Comparison of ENCODE assay signal across 9 cellular contexts in the genomic region with DNA sequence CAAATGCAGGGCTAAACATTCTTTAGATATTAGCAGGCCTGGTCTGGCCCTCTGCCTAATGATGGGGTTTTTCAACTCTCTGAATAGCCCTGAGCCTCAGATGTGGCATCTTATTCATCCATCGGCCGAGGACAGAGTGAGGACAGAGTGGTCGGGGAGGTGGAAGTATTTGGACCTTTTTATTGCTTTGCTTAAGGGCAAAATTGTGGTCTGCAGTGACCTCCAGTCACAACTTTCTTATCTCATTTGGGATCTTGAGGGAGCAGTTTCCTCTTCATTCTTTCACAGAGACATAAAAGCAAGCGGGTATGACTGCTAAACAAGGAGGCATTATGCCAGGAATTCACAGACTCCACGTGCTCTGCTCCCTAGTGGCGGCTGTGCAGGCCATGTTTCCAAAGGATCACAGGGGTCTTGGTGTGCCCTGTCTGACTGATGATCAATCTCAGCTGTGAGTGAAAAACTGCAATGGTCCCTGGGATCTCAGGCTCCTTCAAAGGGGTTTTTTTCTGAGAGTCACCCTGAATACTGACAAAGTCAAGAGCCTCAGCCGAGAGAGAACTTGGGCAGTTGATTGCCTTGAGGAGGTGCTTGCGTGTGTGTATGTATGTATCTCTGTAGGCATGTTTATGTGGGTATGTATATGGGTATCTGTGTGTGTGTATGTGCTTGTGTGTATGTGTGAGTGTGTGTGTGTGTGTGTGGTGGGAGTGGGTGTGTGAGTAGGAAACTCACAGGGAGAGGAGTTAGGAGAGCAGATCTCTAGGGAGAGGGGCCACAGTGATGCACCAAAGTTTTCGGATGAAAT. TPM values are rescaled to one million over a fixed set of nuclear protein-coding genes. Genes with fewer than 3 reads are reported as not detected.
A peak's percentile ranks its signal among the peaks of the same experiment; 100 is the strongest.
DNase-seq lines count a peak whose midpoint lies in the region; ATAC-seq and TF ChIP-seq lines count a peak whose summit lies in the region.
"Had no signal": no experiment of that assay in that cellular context is flagged by ENCODE, and none has a peak within 500 bp of the region (broad histone marks: within the 10 kb centered on the region; RNA-seq: fewer than 3 reads in every experiment).

No MANE protein-coding gene starts in this region.

- peaks cover 4% of the 10 kb centered on the region for H3K9me1 ChIP-seq in IMR-90 (ENCODE audit: insufficient read depth, low read length)

- dilution Hi-C loops in IMR-90 (cut with HindIII; ENCODE audit: low sequenced_read_pairs, unreplicated experiment): no loop called here

- H3K27me3 ChIP-seq in IMR-90 (ENCODE audit: control insufficient read depth, insufficient read depth, low read length): no peaks in the 10 kb centered on the region

- H3K36me3 ChIP-seq in IMR-90 (ENCODE audit: control insufficient read depth, insufficient read depth, low read length): no peaks in the 10 kb centered on the region
- H3K36me3 ChIP-seq in OCI-LY7 (ENCODE audit: insufficient read depth, low read length): no peaks in the 10 kb centered on the region

- peak overlapping the region; percentile 48 to 81 for H4K8ac ChIP-seq in IMR-90 (ENCODE audit: low read depth in 2 of 2, low read length in 2 of 2)

- peaks cover 14% of the 10 kb centered on the region for H3K4me1 ChIP-seq in IMR-90 (ENCODE audit: control insufficient read depth, insufficient read depth, low read length)
- no peaks in the 10 kb centered on the region for H3K4me1 ChIP-seq in OCI-LY7 (ENCODE audit: insufficient read depth, low read length, poor library complexity, severe bottlenecking)

- no peaks in the 10 kb centered on the region for H3K79me1 ChIP-seq in IMR-90 (ENCODE audit: low read depth in 1 of 2, low read length in 2 of 2)

- peaks cover 20% of the 10 kb centered on the region for H3K4me1 Mint-ChIP-seq in MCF 10A (ENCODE audit: insufficient read depth, unreplicated experiment)
- H3K4me1 Mint-ChIP-seq in CD14-positive monocyte: no peaks in the 10 kb centered on the region

- H3K56ac ChIP-seq in IMR-90 (ENCODE audit: extremely low read depth, insufficient read depth, low read length): peak overlapping the region; percentile 28

- TF ChIP-seq POLR2A in IMR-90 (IDR thresholded peaks at IDR 0.05; ENCODE audit: low read depth, low read length): no peak

- H3K9me2 ChIP-seq in OCI-LY7 (ENCODE audit: insufficient read depth, low read length): no peaks in the 10 kb centered on the region

- H4K5ac ChIP-seq in IMR-90 (ENCODE audit: low read depth, low read length): peak overlapping the region; percentile 29; the same call in 1 of the 2 replicates

- peak overlapping the region; percentile 75 for H2AFZ ChIP-seq in IMR-90 (replicated peaks; ENCODE audit: low read length, poor library complexity)
- H2AFZ ChIP-seq in OCI-LY7 (ENCODE audit: low read length): no peak overlapping the region

- H3K4me3 Mint-ChIP-seq in MCF 10A (ENCODE audit: unreplicated experiment): peak overlapping the region; percentile 11
- H3K4me3 Mint-ChIP-seq in CD14-positive monocyte: peak overlapping the region in 1 of 2 donors; percentile 17

- no TSS peak for BruUV-seq in IMR-90 (replicated peaks; lab: Mats Ljungman, UMichigan)
- BruUV-seq in MCF 10A (replicated peaks; lab: Mats Ljungman, UMichigan): no TSS peak
- no TSS peak for BruUV-seq in OCI-LY7 (replicated peaks; lab: Mats Ljungman, UMichigan)

- peak overlapping the region; percentile 49 for H4K91ac ChIP-seq in IMR-90 (ENCODE audit: insufficient read depth, low read depth, low read length)

- peak; percentile 89 for ATAC-seq in IMR-90 (ENCODE audit: low read depth)
- ATAC-seq in GM19467 (IDR thresholded peaks at IDR 0.05; ENCODE audit: unreplicated experiment): no peak

- 52% methylated on average over 3 of the region's 9 CpGs; no CpG with 5 or more reads in 1 of the 2 experiments for WGBS in IMR-90 (ENCODE audit: extremely low coverage in 2 of 2, insufficient read length in 1 of 2), 2 experiments

- peak overlapping the region; percentile 80 for H2BK120ac ChIP-seq in IMR-90 (ENCODE audit: low read depth, low read length)

- peak overlapping the region; percentile 83 for H2BK5ac ChIP-seq in IMR-90 (ENCODE audit: low read depth, low read length, poor library complexity, severe bottlenecking)

- peak overlapping the region; percentile 94 for H2AK5ac ChIP-seq in IMR-90 (ENCODE audit: low read depth, low read length)

- in situ Hi-C loops in IMR-90 (cut with MboI; ENCODE audit: low sequenced_read_pairs): no loop called here

- POLR2A ChIA-PET in AG04449 (lab: Yijun Ruan, JAX): no interaction called here
- POLR2A ChIA-PET in IMR-90 (lab: Charles Lee; ENCODE audit: unreplicated experiment): no interaction called here
- POLR2A ChIA-PET in MCF 10A (lab: Yijun Ruan, JAX): no interaction called here
- POLR2A ChIA-PET in OCI-LY7 (lab: Charles Lee): no interaction called here

- peak; percentile 33 for TF ChIP-seq CTCF in AG04449 (IDR thresholded peaks at IDR 0.05; ENCODE audit: insufficient read depth, low read length, missing control alignments)
- TF ChIP-seq CTCF in IMR-90 (conservative IDR thresholded peaks at IDR 0.05; ENCODE audit: low read depth, low read length): peak; percentile 22; the same call in 1 of the 2 replicates
- TF ChIP-seq CTCF in MCF 10A (IDR thresholded peaks at IDR 0.05; ENCODE audit: unreplicated experiment): no peak
- no peak for TF ChIP-seq CTCF in OCI-LY7 (conservative IDR thresholded peaks at IDR 0.05; ENCODE audit: low read length)
- TF ChIP-seq CTCF in CD14-positive monocyte (IDR thresholded peaks at IDR 0.05): no peak

- H2BK20ac ChIP-seq in IMR-90 (ENCODE audit: low read depth, low read length): peak overlapping the region; percentile 73

- H2AK9ac ChIP-seq in IMR-90 (replicated peaks; ENCODE audit: low read depth, low read length, poor library complexity): peak overlapping the region; percentile 88

- H3K36me3 Mint-ChIP-seq in MCF 10A (ENCODE audit: insufficient read depth, unreplicated experiment): no peaks in the 10 kb centered on the region
- H3K36me3 Mint-ChIP-seq in CD14-positive monocyte: no peaks in the 10 kb centered on the region

- H3K4ac ChIP-seq in IMR-90 (ENCODE audit: low read depth, low read length): peak overlapping the region; percentile 81

- peak overlapping the region; percentile 77 for H3K18ac ChIP-seq in IMR-90 (ENCODE audit: low read depth, low read length)

- H3K9me3 Mint-ChIP-seq in MCF 10A (ENCODE audit: unreplicated experiment): no peaks in the 10 kb centered on the region
- peaks cover 0 to 3% (median 1%) of the 10 kb centered on the region in 7 donors for H3K9me3 Mint-ChIP-seq in CD14-positive monocyte

- peak overlapping the region; percentile 50 for H3K23ac ChIP-seq in IMR-90 (ENCODE audit: low read depth, low read length)

- no peaks in the 10 kb centered on the region for H3K79me2 ChIP-seq in OCI-LY7 (ENCODE audit: insufficient read depth, low read depth, low read length)

- intact Hi-C loops in IMR-90 (cut with micrococcal nuclease): loop anchor here (5.0 kb wide), 2 partner anchors 71 to 191 kb away; no protein-coding TSS in a partner anchor
- intact Hi-C loops in MCF 10A (cut with micrococcal nuclease): no loop called here
- intact Hi-C loops in OCI-LY7 (cut with micrococcal nuclease; ENCODE audit: unreplicated experiment): no loop called here
- intact Hi-C loops in CD14-positive monocyte (cut with micrococcal nuclease): no loop called here

- CTCF ChIA-PET in AG04449 (lab: Yijun Ruan, JAX) (no interaction called here), IMR-90 (lab: Yijun Ruan, JAX) (no interaction called here), MCF 10A (lab: Yijun Ruan, JAX) (interaction anchor here (0.6 kb wide), 1 partner anchor 978 kb away, joined by 3 read pairs; no protein-coding TSS in a partner anchor), OCI-LY7 (lab: Charles Lee; ENCODE audit: unreplicated experiment) (no interaction called here)

- no peak overlapping the region for H3K4me3 ChIP-seq in AG04449 (ENCODE audit: low read depth, low read length)
- H3K4me3 ChIP-seq in IMR-90 (ENCODE audit: insufficient read depth, low read depth, low read length): no peak overlapping the region
- H3K4me3 ChIP-seq in OCI-LY7 (ENCODE audit: low read depth, low read length, poor library complexity, severe bottlenecking): no peak overlapping the region

- DNase-seq in AG04449 (ENCODE audit: low read depth, low spot score) (peak; percentile 92), IMR-90 (peak; percentile 94), MCF 10A (ENCODE audit: unreplicated experiment) (peak; percentile 76), left kidney (ENCODE audit: low read depth, low spot score) (peak; percentile 75), OCI-LY7 (ENCODE audit: low spot score) (no peak), CD14-positive monocyte (ENCODE audit: low spot score) (no peak)
- no peak for DNase-seq in activated CD4-positive, alpha-beta T cell treated with anti-CD3 and anti-CD28 coated beads for 48 hours
- DNase-seq: NCI-H2171 had no signal

- H3K14ac ChIP-seq in IMR-90 (replicated peaks; ENCODE audit: low read depth, low read length): peak overlapping the region; percentile 77

- no peaks in the 10 kb centered on the region for H3K27me3 Mint-ChIP-seq in MCF 10A (ENCODE audit: insufficient read depth, unreplicated experiment)
- peaks cover 6 to 9% (median 9%) of the 10 kb centered on the region in 3 donors for H3K27me3 Mint-ChIP-seq in CD14-positive monocyte (ENCODE audit: low read depth in 3 of 3)

- H2BK15ac ChIP-seq in IMR-90 (ENCODE audit: low read depth, low read length): peak overlapping the region; percentile 72; the same call in 2 of the 3 replicates

- TF ChIP-seq RAD21 in IMR-90 (IDR thresholded peaks at IDR 0.05; ENCODE audit: low read length): no peak

- H3K27ac Mint-ChIP-seq in MCF 10A (ENCODE audit: low read depth, unreplicated experiment): peak overlapping the region; percentile 14
- no peak overlapping the region for H3K27ac Mint-ChIP-seq in CD14-positive monocyte

- peak overlapping the region; percentile 9; the same call in 1 of the 2 replicates for H3K9ac ChIP-seq in IMR-90 (ENCODE audit: low read depth, low read length)

- H3K9me3 ChIP-seq in IMR-90 (ENCODE audit: control insufficient read depth, insufficient read depth, low read length): no peaks in the 10 kb centered on the region
- no peaks in the 10 kb centered on the region for H3K9me3 ChIP-seq in OCI-LY7 (ENCODE audit: low read length)

- no peaks in the 10 kb centered on the region for H4K20me1 ChIP-seq in IMR-90 (ENCODE audit: insufficient read depth, low read length)
- H4K20me1 ChIP-seq in OCI-LY7 (ENCODE audit: insufficient read depth, low read length): no peaks in the 10 kb centered on the region

- H3K4me2 ChIP-seq in IMR-90 (ENCODE audit: low read depth, low read length) (peak overlapping the region; percentile 90), OCI-LY7 (ENCODE audit: low read length) (no peak overlapping the region)

- H3K27ac ChIP-seq in IMR-90 (ENCODE audit: insufficient read depth, low read length): peak overlapping the region; percentile 44
- no peak overlapping the region for H3K27ac ChIP-seq in OCI-LY7 (ENCODE audit: low read depth, low read length, poor library complexity, severe bottlenecking)

RNA-seq across cellular contexts. Expression of gene RAPGEF4, which starts 47.6 kb away (rescaled TPM):
- total RNA-seq in IMR-90 (2012; rRNA removed): 3.2 and 3.6 TPM in 2 replicates
- polyA plus RNA-seq in IMR-90 (2012; rRNA removed): 1.7 and 1.8 TPM in 2 replicates
- 0.27 and 0.81 TPM in 2 replicates for polyA plus RNA-seq in IMR-90 (2012; cell fraction: cytosol; rRNA removed)
- 0.98 and 7.4 TPM in 2 replicates for polyA plus RNA-seq in IMR-90 (2012; cell fraction: nucleus; rRNA removed; ENCODE audit: low replicate concordance)
- 0.42 TPM in 1 of 2 replicates, not detected in the other for total RNA-seq in MCF 10A (2022)
- 0.05 and 0.22 TPM in 2 replicates for total RNA-seq in OCI-LY7 (2014; rRNA removed; shearing (Covaris generic))
- 0.46 and 0.55 TPM in 2 replicates for total RNA-seq in OCI-LY7 (2022)
- not detected for polyA plus RNA-seq in CD14-positive monocyte

Comparison
In these comparisons a context has a peak if more than half of its experiments do, and no peak if none do; other contexts are left out.
1. DNase-seq: peak in AG04449 (single experiment), IMR-90 (single experiment), MCF 10A (single experiment) and left kidney (single experiment); none in OCI-LY7 (single experiment), activated CD4-positive, alpha-beta T cell treated with anti-CD3 and anti-CD28 coated beads for 48 hours (single experiment) and CD14-positive monocyte (single experiment).
2. CTCF ChIP-seq: peak in AG04449 (single experiment) and IMR-90 (single experiment); none in MCF 10A (single experiment), OCI-LY7 (single experiment) and CD14-positive monocyte (single experiment).